ENCODE assay signal across 31 cellular contexts in the genomic region with DNA sequence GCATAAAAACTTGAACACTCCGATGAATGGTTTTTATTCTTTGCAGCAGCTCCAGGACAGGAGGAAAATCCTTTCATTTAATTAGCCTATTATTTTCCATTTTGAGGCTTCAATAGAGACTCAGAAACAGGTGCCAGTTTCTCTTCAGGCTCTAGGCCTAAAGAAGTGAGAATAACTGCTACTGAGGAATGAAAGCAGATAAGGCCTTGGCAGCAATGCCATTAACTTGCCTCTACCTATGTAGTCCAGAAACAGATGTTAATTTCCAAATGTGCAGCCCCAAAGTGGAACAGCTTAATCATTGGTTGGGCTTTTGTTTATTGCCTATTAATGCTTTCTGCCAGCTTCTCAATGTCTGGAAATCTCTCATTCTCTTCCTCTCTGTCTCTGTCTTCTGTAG.
"Had no signal": no experiment of that assay in that cellular context is flagged by ENCODE, and none has a peak within 500 bp of the region (broad histone marks: within the 10 kb centered on the region; RNA-seq: fewer than 3 reads in every experiment).

No MANE protein-coding gene starts in this region.

- DNase-seq: activated B cell treated with CpG ODN at 0.5 μM for 24 hours; activated CD4-positive, alpha-beta memory T cell treated with anti-CD3 and anti-CD28 coated beads for 36 hours; activated CD4-positive, alpha-beta T cell treated with anti-CD3 and anti-CD28 coated beads for 4 hours; activated CD4-positive, alpha-beta T cell treated with anti-CD3 and anti-CD28 coated beads, Interleukin-2, amount 10 ng/mL, durations not matched to agents 24 days and 14 days; activated CD4-positive, alpha-beta T cell treated with anti-CD3 and anti-CD28 coated beads, Interleukin-2, amount 50 U/mL, for 1 hour; activated CD4-positive, alpha-beta T cell treated with anti-CD3 and anti-CD28 coated beads, Interleukin-2, amount 50 U/mL, for 4 hours; activated CD4-positive, CD25-positive, alpha-beta regulatory T cell treated with anti-CD3 and anti-CD28 coated beads, Interleukin-2, amount 50 U/mL, for 72 hours; activated CD8-positive, alpha-beta memory T cell treated with anti-CD3 and anti-CD28 coated beads, Interleukin-2, amount 50 U/mL, for 4 hours; activated CD8-positive, alpha-beta T cell treated with anti-CD3 and anti-CD28 coated beads for 36 hours; activated effector memory CD4-positive, alpha-beta T cell treated with anti-CD3 and anti-CD28 coated beads, Interleukin-2, amount 50 U/mL, for 16 hours; activated gamma-delta T cell treated with Interleukin-2 at 50 U/mL for 16 hours; activated naive CD4-positive, alpha-beta T cell; activated naive CD4-positive, alpha-beta T cell treated with anti-CD3 and anti-CD28 coated beads for 36 hours; activated naive CD4-positive, alpha-beta T cell treated with anti-CD3 and anti-CD28 coated beads, Interleukin-2, amount 50 U/mL, for 16 hours; activated naive CD8-positive, alpha-beta T cell treated with anti-CD3 and anti-CD28 coated beads for 36 hours; activated T-cell treated with anti-CD3 and anti-CD28 coated beads for 4 hours; activated T-cell treated with anti-CD3 and anti-CD28 coated beads, Interleukin-2, amount 50 U/mL, for 1 hour; activated T-cell treated with anti-CD3 and anti-CD28 coated beads, Interleukin-2, amount 50 U/mL, for 4 hours; activated T-cell treated with anti-CD3 and anti-CD28 coated beads, Interleukin-2, amount 50 U/mL, for 72 hours; adrenal gland; amniotic stem cell; aorta; body of pancreas; brain microvascular endothelial cell; central memory CD4-positive, alpha-beta T cell; T-helper 17 cell; T-helper 9 cell had no signal

- H3K4me1 Mint-ChIP-seq: activated B cell treated with CpG ODN at 0.5 μM for 24 hours; activated CD4-positive, alpha-beta T cell treated with anti-CD3 and anti-CD28 coated beads, Interleukin-2, amount 10 ng/mL, durations not matched to agents 24 days and 14 days; activated naive CD8-positive, alpha-beta T cell treated with anti-CD3 and anti-CD28 coated beads for 36 hours; activated T-helper 17 cell treated with anti-CD3 and anti-CD28 coated beads, Interleukin-2, amount 50 U/mL, for 72 hours; T-helper 17 cell had no signal

- H3K36me3 ChIP-seq: adrenal gland, brain microvascular endothelial cell, breast epithelium had no signal

- H3K9me3 Mint-ChIP-seq: activated CD4-positive, alpha-beta T cell treated with anti-CD3 and anti-CD28 coated beads, Interleukin-2, amount 10 ng/mL, durations not matched to agents 24 days and 14 days; activated T-helper 17 cell treated with anti-CD3 and anti-CD28 coated beads, Interleukin-2, amount 50 U/mL, for 72 hours had no signal

- H3K4me3 Mint-ChIP-seq: activated B cell treated with CpG ODN at 0.5 μM for 24 hours; activated CD4-positive, alpha-beta memory T cell treated with anti-CD3 and anti-CD28 coated beads for 36 hours; activated CD4-positive, alpha-beta T cell treated with anti-CD3 and anti-CD28 coated beads, Interleukin-2, amount 10 ng/mL, durations not matched to agents 24 days and 14 days; activated CD8-positive, alpha-beta T cell treated with anti-CD3 and anti-CD28 coated beads for 36 hours; activated naive CD4-positive, alpha-beta T cell treated with anti-CD3 and anti-CD28 coated beads for 36 hours; activated naive CD8-positive, alpha-beta T cell treated with anti-CD3 and anti-CD28 coated beads for 36 hours; activated T-cell treated with anti-CD3 and anti-CD28 coated beads, Interleukin-2, amount 50 U/mL, for 4 hours; activated T-cell treated with anti-CD3 and anti-CD28 coated beads, Interleukin-2, amount 50 U/mL, for 72 hours; activated T-helper 1 cell treated with anti-CD3 and anti-CD28 coated beads, Interleukin-12 subunit alpha, Interleukin-12 subunit beta, Interleukin-2, Interleukin-4 antibody, amounts not matched to agents 30 ng/mL and 10 ng/mL and 1 ng/mL, durations not matched to agents 14 hours and 24 hours and 36 hours; activated T-helper 17 cell treated with anti-CD3 and anti-CD28 coated beads, Interleukin-2, amount 50 U/mL, for 72 hours; T-helper 17 cell had no signal

- H3K27me3 ChIP-seq: adrenal gland, body of pancreas, brain microvascular endothelial cell, breast epithelium had no signal

- H3K4me3 ChIP-seq: adrenal gland, body of pancreas, breast epithelium had no signal

- H3K27ac Mint-ChIP-seq: activated B cell treated with CpG ODN at 0.5 μM for 24 hours; activated CD4-positive, alpha-beta memory T cell treated with anti-CD3 and anti-CD28 coated beads for 36 hours; activated CD4-positive, alpha-beta T cell treated with anti-CD3 and anti-CD28 coated beads, Interleukin-2, amount 10 ng/mL, durations not matched to agents 24 days and 14 days; activated CD8-positive, alpha-beta T cell treated with anti-CD3 and anti-CD28 coated beads for 36 hours; activated naive CD4-positive, alpha-beta T cell treated with anti-CD3 and anti-CD28 coated beads for 36 hours; activated naive CD4-positive, alpha-beta T cell treated with anti-CD3 and anti-CD28 coated beads, Interleukin-2, amount 50 U/mL, for 72 hours; activated naive CD8-positive, alpha-beta T cell treated with anti-CD3 and anti-CD28 coated beads for 36 hours; activated T-cell treated with anti-CD3 and anti-CD28 coated beads, Interleukin-2, amount 50 U/mL, for 72 hours; activated T-helper 1 cell treated with anti-CD3 and anti-CD28 coated beads, Interleukin-12 subunit alpha, Interleukin-12 subunit beta, Interleukin-2, Interleukin-4 antibody, amounts not matched to agents 30 ng/mL and 10 ng/mL and 1 ng/mL, durations not matched to agents 14 hours and 24 hours and 36 hours; activated T-helper 17 cell treated with anti-CD3 and anti-CD28 coated beads, Interleukin-2, amount 50 U/mL, for 72 hours; T-helper 17 cell had no signal

- H3K27me3 Mint-ChIP-seq: activated B cell treated with CpG ODN at 0.5 μM for 24 hours; activated CD4-positive, alpha-beta memory T cell treated with anti-CD3 and anti-CD28 coated beads for 36 hours; activated CD4-positive, alpha-beta T cell treated with anti-CD3 and anti-CD28 coated beads, Interleukin-2, amount 10 ng/mL, durations not matched to agents 24 days and 14 days; activated CD8-positive, alpha-beta T cell treated with anti-CD3 and anti-CD28 coated beads for 36 hours; activated naive CD8-positive, alpha-beta T cell treated with anti-CD3 and anti-CD28 coated beads for 36 hours; activated T-helper 17 cell treated with anti-CD3 and anti-CD28 coated beads, Interleukin-2, amount 50 U/mL, for 72 hours; T-helper 17 cell had no signal

- H3K4me1 ChIP-seq: body of pancreas, breast epithelium had no signal

- ATAC-seq: activated CD8-positive, alpha-beta T cell treated with anti-CD3 and anti-CD28 coated beads for 36 hours; activated naive CD4-positive, alpha-beta T cell treated with anti-CD3 and anti-CD28 coated beads, Interleukin-2, amount 50 U/mL, for 72 hours; activated T-cell treated with anti-CD3 and anti-CD28 coated beads, Interleukin-2, amount 50 U/mL, for 4 hours; activated T-cell treated with anti-CD3 and anti-CD28 coated beads, Interleukin-2, amount 50 U/mL, for 72 hours; activated T-helper 17 cell treated with anti-CD3 and anti-CD28 coated beads, Interleukin-2, amount 50 U/mL, for 72 hours; body of pancreas; T-helper 17 cell had no signal

- H3K27ac ChIP-seq: adrenal gland, body of pancreas, brain microvascular endothelial cell, breast epithelium had no signal

- H3K36me3 Mint-ChIP-seq: activated CD4-positive, alpha-beta memory T cell treated with anti-CD3 and anti-CD28 coated beads for 36 hours; activated naive CD8-positive, alpha-beta T cell treated with anti-CD3 and anti-CD28 coated beads for 36 hours had no signal

- H3K9me3 ChIP-seq: adrenal gland, body of pancreas had no signal
